ENCODE assay signal across 8 cellular contexts in the genomic region with DNA sequence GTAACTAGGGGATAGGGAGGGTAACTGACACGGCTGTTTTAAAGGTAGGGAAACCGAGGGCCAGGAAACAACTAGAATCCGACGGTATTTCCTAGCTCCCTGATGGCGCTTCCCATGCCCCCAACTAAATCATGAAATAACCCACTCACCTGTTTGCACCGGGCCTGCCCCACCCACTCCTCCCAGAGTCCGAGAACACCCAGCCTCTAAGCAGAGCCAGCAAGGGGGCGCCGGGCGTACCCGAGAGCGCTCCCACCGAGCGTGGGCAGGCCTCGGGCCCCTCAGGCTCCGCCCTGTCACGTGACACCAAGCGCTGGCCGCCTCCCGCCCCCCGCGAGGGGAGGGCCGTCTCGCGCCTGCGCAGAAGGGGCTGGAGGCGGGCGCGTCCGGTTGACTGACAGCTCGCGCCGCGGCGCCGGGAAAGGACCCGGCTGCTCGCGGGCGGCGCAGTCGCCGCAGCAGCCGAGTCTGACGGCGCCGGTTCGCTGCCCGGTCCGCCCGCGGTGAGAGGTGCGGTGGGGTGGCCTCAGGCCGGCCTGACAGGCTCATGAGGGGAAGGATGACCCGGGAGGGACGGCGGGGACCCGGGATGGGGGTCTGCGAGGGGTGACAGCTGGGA. TPM values are rescaled to one million over a fixed set of nuclear protein-coding genes. Genes with fewer than 3 reads are reported as not detected.
DNase-seq lines count a peak whose midpoint lies in the region; ATAC-seq, FAIRE-seq and TF ChIP-seq lines count a peak whose summit lies in the region.

KIAA0513 (plus strand) TSS at position 447 of the 619 bp plus-strand sequence. CDS start 39,277 bp downstream, outside the sequence.

- H3K4me3 ChIP-seq in AG09309 (ENCODE audit: control insufficient read depth, low read depth, low read length) (peak within 1 kb of the TSS; percentile 77), kidney (ENCODE audit: low read length in 2 of 2) (peak within 1 kb of the TSS; percentile 86 to 95)

- H3K27ac Mint-ChIP-seq in central memory CD8-positive, alpha-beta T cell (ENCODE audit: low read depth), result peak within 1 kb of the TSS; percentile 94

- FAIRE-seq in kidney (lab: Jason Lieb, UNC), result no peak

- H3K4me1 Mint-ChIP-seq in central memory CD8-positive, alpha-beta T cell, result peaks cover 22% of the 10 kb centered on the region

- peak; percentile 51 for DNase-seq in AG09309 (ENCODE audit: low read depth)
- DNase-seq in NCI-H226, result peak; percentile 76
- DNase-seq in activated CD4-positive, CD25-positive, alpha-beta regulatory T cell treated with anti-CD3 and anti-CD28 coated beads, Interleukin-2, amount 50 U/mL, for 16 hours (ENCODE audit: low read depth, low spot score), result peak; percentile 93
- DNase-seq in central memory CD8-positive, alpha-beta T cell (ENCODE audit: low spot score in 2 of 2), result peak; percentile 93 to 94
- DNase-seq in kidney, result peak; percentile 98
- peak; percentile 95 to 96 for DNase-seq in stimulated activated CD4-positive, alpha-beta T cell treated with anti-CD3 and anti-CD28 coated beads, Interleukin-15, amount 100 ng/mL, for 1 hour (ENCODE audit: low read depth in 1 of 2, low spot score in 1 of 2)

- no peaks in the 10 kb centered on the region for H3K9me3 ChIP-seq in kidney (ENCODE audit: control insufficient read depth in 1 of 2, low read length in 2 of 2)

- peaks cover 6 to 14% of the 10 kb centered on the region in 2 donors for H3K4me1 ChIP-seq in kidney (ENCODE audit: control insufficient read depth in 1 of 2, insufficient read depth in 1 of 2, low read depth in 1 of 2, low read length in 2 of 2)

- intact Hi-C loops in kidney (cut with DNase I), result no loop called here

- peak; percentile 62 for ATAC-seq in GM18873 (IDR thresholded peaks at IDR 0.05; ENCODE audit: low FRiP score, unreplicated experiment)
- peak; percentile 73 for ATAC-seq in HG03139 (IDR thresholded peaks at IDR 0.05; ENCODE audit: unreplicated experiment)
- ATAC-seq in central memory CD8-positive, alpha-beta T cell (replicated peaks; ENCODE audit: extremely low read depth, poor library complexity, severe bottlenecking), result peak; percentile 25

- H3K27me3 Mint-ChIP-seq in central memory CD8-positive, alpha-beta T cell, result no peaks in the 10 kb centered on the region

- H3K36me3 Mint-ChIP-seq in central memory CD8-positive, alpha-beta T cell (ENCODE audit: insufficient read depth), result peaks cover 11% of the 10 kb centered on the region

- H3K36me3 ChIP-seq in kidney (ENCODE audit: control insufficient read depth in 1 of 2, insufficient read depth in 2 of 2, low read length in 2 of 2), result no peaks in the 10 kb centered on the region

- H3K27ac ChIP-seq in kidney (ENCODE audit: low read depth in 2 of 2, low read length in 2 of 2), result peak within 1 kb of the TSS; percentile 82 to 85

- H3K9me3 Mint-ChIP-seq in central memory CD8-positive, alpha-beta T cell, result no peaks in the 10 kb centered on the region

- peak within 1 kb of the TSS; percentile 88 to 96 for H3K9ac ChIP-seq in kidney (ENCODE audit: low read length in 2 of 2)

- TF ChIP-seq CTCF in AG09309 (IDR thresholded peaks at IDR 0.05; ENCODE audit: control insufficient read depth, insufficient read depth, low read depth, low read length, missing control alignments), result peak; percentile 22
- TF ChIP-seq CTCF in kidney (IDR thresholded peaks at IDR 0.05; ENCODE audit: borderline replicate concordance, extremely low read depth, insufficient read depth), result peak; percentile 36

- peak within 1 kb of the TSS; percentile 85 for H3K4me3 Mint-ChIP-seq in central memory CD8-positive, alpha-beta T cell

RNA-seq across cellular contexts. Expression of gene KIAA0513, which starts in this region (rescaled TPM):
- total RNA-seq in kidney, result 19.2 TPM
- 2.6 TPM for polyA plus RNA-seq in kidney (ENCODE audit: insufficient read depth, low read depth, low replicate concordance)

Comparison
In these comparisons a context has a peak if more than half of its experiments do, and no peak if none do; other contexts are left out.
1. Peak in every context shown above with its lines: DNase-seq, ATAC-seq, H3K4me3 ChIP-seq and H3K27ac ChIP-seq.